In genomic region chr4:155032521-155033229, GRCh38 we compare ENCODE assay signal across 19 cellular contexts.
DNase-seq lines count a peak whose midpoint lies in the region; ATAC-seq, FAIRE-seq and TF ChIP-seq lines count a peak whose summit lies in the region.
"Had no signal": no experiment of that assay in that cellular context is flagged by ENCODE, and none has a peak within 500 bp of the region (broad histone marks: within the 10 kb centered on the region; RNA-seq: fewer than 3 reads in every experiment).

No MANE protein-coding gene starts in this region.

- H3K79me2 ChIP-seq in GM12878 (ENCODE audit: control insufficient read depth, insufficient read depth, low read length), result no peaks in the 10 kb centered on the region

- no peaks in the 10 kb centered on the region for H3K27me3 Mint-ChIP-seq in activated T-cell treated with anti-CD3 and anti-CD28 coated beads, Interleukin-2, amount 50 U/mL, for 72 hours (ENCODE audit: low read depth)
- no peaks in the 10 kb centered on the region for H3K27me3 Mint-ChIP-seq in activated T-cell treated with anti-CD3 and anti-CD28 coated beads, Interleukin-2, amount 50 U/mL, for 24 hours

- CTCF ChIA-PET in GM12878 (lab: Yijun Ruan, JAX), result no interaction called here

- H3K4me1 ChIP-seq in GM12878 (ENCODE audit: control insufficient read depth, insufficient read depth, low read length), result no peaks in the 10 kb centered on the region
- H3K4me1 ChIP-seq: body of pancreas, testis had no signal

- H3K4me3 Mint-ChIP-seq in activated T-cell treated with anti-CD3 and anti-CD28 coated beads, Interleukin-2, amount 50 U/mL, for 72 hours, result no peak overlapping the region
- H3K4me3 Mint-ChIP-seq in activated T-cell treated with anti-CD3 and anti-CD28 coated beads, Interleukin-2, amount 50 U/mL, for 24 hours, result no peak overlapping the region
- H3K4me3 Mint-ChIP-seq: nephron had no signal

- no peak for FAIRE-seq in GM12878 (lab: Jason Lieb, UNC)

- TF ChIP-seq CTCF in GM12878 (IDR thresholded peaks at IDR 0.05 in 2 of 3, conservative IDR thresholded peaks at IDR 0.05 in 1 of 3; ENCODE audit: control insufficient read depth in 2 of 3, extremely low read depth in 1 of 3, insufficient read depth in 1 of 3, low read depth in 3 of 3, low read length in 3 of 3), result no peak; a peak in 1 of 6 replicates

- in situ Hi-C loops in GM12878 (cut with MboI), result no loop called here

- RAD21 ChIA-PET in GM12878 (lab: Charles Lee; ENCODE audit: unreplicated experiment), result no interaction called here

- TF ChIP-seq EP300 in GM12878 (IDR thresholded peaks at IDR 0.05; ENCODE audit: borderline replicate concordance in 1 of 2, control insufficient read depth in 1 of 2, low read depth in 2 of 2, low read length in 2 of 2), result peak; percentile 74 to 86; a peak in 3 of 4 replicates

- intact Hi-C loops in GM12878 (cut with micrococcal nuclease; ENCODE audit: unreplicated experiment), result loop anchor here (2.0 kb wide), 1 partner anchor 48 kb away; no protein-coding TSS in a partner anchor

- no peaks in the 10 kb centered on the region for H3K36me3 Mint-ChIP-seq in activated T-cell treated with anti-CD3 and anti-CD28 coated beads, Interleukin-2, amount 50 U/mL, for 72 hours (ENCODE audit: insufficient read depth in 2 of 2)
- H3K36me3 Mint-ChIP-seq in activated T-cell treated with anti-CD3 and anti-CD28 coated beads, Interleukin-2, amount 50 U/mL, for 24 hours (ENCODE audit: low read depth), result no peaks in the 10 kb centered on the region

- no peaks in the 10 kb centered on the region for H3K36me3 ChIP-seq in GM12878 (ENCODE audit: control insufficient read depth in 2 of 2, insufficient read depth in 2 of 2, low read length in 1 of 2)

- no peaks in the 10 kb centered on the region for H4K20me1 ChIP-seq in GM12878 (ENCODE audit: control insufficient read depth, insufficient read depth)

- WGBS in GM12878 (ENCODE audit: insufficient coverage, insufficient replicate concordance, low lambda C conversion rate, missing lambda C conversion rate), result 37% methylated on average over 5 of the region's 5 CpGs

- no peaks in the 10 kb centered on the region for H3K4me1 Mint-ChIP-seq in activated T-cell treated with anti-CD3 and anti-CD28 coated beads, Interleukin-2, amount 50 U/mL, for 72 hours (ENCODE audit: low read depth)
- H3K4me1 Mint-ChIP-seq in activated T-cell treated with anti-CD3 and anti-CD28 coated beads, Interleukin-2, amount 50 U/mL, for 24 hours (ENCODE audit: low read depth), result no peaks in the 10 kb centered on the region
- H3K4me1 Mint-ChIP-seq: nephron had no signal

- H3K27ac Mint-ChIP-seq in activated T-cell treated with anti-CD3 and anti-CD28 coated beads, Interleukin-2, amount 50 U/mL, for 72 hours, result no peak overlapping the region
- no peak overlapping the region for H3K27ac Mint-ChIP-seq in activated T-cell treated with anti-CD3 and anti-CD28 coated beads, Interleukin-2, amount 50 U/mL, for 24 hours
- H3K27ac Mint-ChIP-seq: nephron had no signal

- no TSS peak for BruUV-seq in GM12878 (replicated peaks; lab: Mats Ljungman, UMichigan)

- H3K27me3 ChIP-seq in GM12878 (replicated peaks in 1 of 2; ENCODE audit: control insufficient read depth in 2 of 2, insufficient read depth in 2 of 2, low read length in 1 of 2), result no peaks in the 10 kb centered on the region; a peak in 1 of 4 replicates
- H3K27me3 ChIP-seq: body of pancreas, testis had no signal

- ATAC-seq in activated T-cell treated with anti-CD3 and anti-CD28 coated beads, Interleukin-2, amount 50 U/mL, for 72 hours (replicated peaks in 1 of 2), result peak; percentile 27 to 52
- ATAC-seq in GM21723 (IDR thresholded peaks at IDR 0.05; ENCODE audit: unreplicated experiment) (peak; percentile 90), HG03159 (IDR thresholded peaks at IDR 0.05; ENCODE audit: unreplicated experiment) (peak; percentile 72), GM12878 (peak; percentile 98)
- ATAC-seq: body of pancreas, Panc1 had no signal

- H3K9me3 Mint-ChIP-seq in activated T-cell treated with anti-CD3 and anti-CD28 coated beads, Interleukin-2, amount 50 U/mL, for 72 hours, result no peaks in the 10 kb centered on the region
- no peaks in the 10 kb centered on the region for H3K9me3 Mint-ChIP-seq in activated T-cell treated with anti-CD3 and anti-CD28 coated beads, Interleukin-2, amount 50 U/mL, for 24 hours
- H3K9me3 Mint-ChIP-seq: nephron had no signal

- no peak for TF ChIP-seq RAD21 in GM12878 (IDR thresholded peaks at IDR 0.05; ENCODE audit: insufficient read depth, low read depth, low read length)

- H3K4me3 ChIP-seq in GM12878, result no peak overlapping the region
- H3K4me3 ChIP-seq: body of pancreas, testis had no signal

- H3K27ac ChIP-seq in GM12878 (ENCODE audit: control insufficient read depth, insufficient read depth), result no peak overlapping the region
- H3K27ac ChIP-seq: body of pancreas, epithelial cell of prostate, testis had no signal

- no peak overlapping the region for H3K9ac ChIP-seq in GM12878 (ENCODE audit: control insufficient read depth, insufficient read depth, low read length)

- 0 out of 2 replicates have a peak overlapping the region, but pooled peaks have one; percentile 33 for H3K4me2 ChIP-seq in GM12878 (ENCODE audit: control insufficient read depth, insufficient read depth)

- SMC1A ChIA-PET in GM12878 (lab: Charles Lee; ENCODE audit: uncharacterized antibody, unreplicated experiment), result no interaction called here

- no peak for TF ChIP-seq POLR2A in GM12878 (IDR thresholded peaks at IDR 0.05; ENCODE audit: low read depth, low read length)

- no peak for DNase-seq in activated T-cell treated with anti-CD3 and anti-CD28 coated beads, Interleukin-2, amount 50 U/mL, for 72 hours
- no peak for DNase-seq in activated T-cell treated with anti-CD3 and anti-CD28 coated beads, Interleukin-2, amount 50 U/mL, for 24 hours
- DNase-seq in GM12878 (ENCODE audit: low read depth, low spot score), result peak; percentile 63
- DNase-seq in DMS79 treated with DMSO at 0.1 percent for 48 hours (lab: John Stamatoyannopoulos, UW), result no peak
- DNase-seq in NCI-H2081 treated with DMSO at 0.1 percent for 48 hours (lab: John Stamatoyannopoulos, UW), result no peak
- DNase-seq in activated naive CD4-positive, alpha-beta T cell treated with Interleukin-2 at 50 U/mL for 16 hours, result no peak
- DNase-seq: activated naive CD4-positive, alpha-beta T cell treated with anti-CD3 and anti-CD28 coated beads, Interleukin-2, amount 50 U/mL, for 16 hours; body of pancreas; cortex of kidney; NCI-H1694; NCI-H524 treated with DMSO at 0.1 percent for 48 hours; retina; stimulated activated CD4-positive, alpha-beta T cell treated with anti-CD3 and anti-CD28 coated beads, Interleukin-1b, Interleukin-23, amount 100 ng/mL, for 48 hours; testis had no signal

- no peaks in the 10 kb centered on the region for H3K9me3 ChIP-seq in GM12878 (replicated peaks; ENCODE audit: control insufficient read depth, insufficient read depth, low read length)
- H3K9me3 ChIP-seq: body of pancreas, testis had no signal

- POLR2A ChIA-PET in GM12878 (lab: Charles Lee), result no interaction called here

- H2AFZ ChIP-seq in GM12878 (ENCODE audit: control insufficient read depth, low read depth, low read length), result no peak overlapping the region

TF ChIP-seq in GM12878, 131 proteins besides CTCF, POLR2A, EP300 and RAD21 (continues in another document):
- TF ChIP-seq CREM (IDR thresholded peaks at IDR 0.05; ENCODE audit: low read depth), result no peak; the same call in 1 of the 2 replicates
- TF ChIP-seq FOXM1 (IDR thresholded peaks at IDR 0.05; ENCODE audit: low read depth, low read length), result peak; percentile 51
- peak; percentile 81 for TF ChIP-seq MLLT1 (IDR thresholded peaks at IDR 0.05)
- peak; percentile 93 for TF ChIP-seq ATF7 (IDR thresholded peaks at IDR 0.05; ENCODE audit: low read depth)
- TF ChIP-seq, protein P1, sequence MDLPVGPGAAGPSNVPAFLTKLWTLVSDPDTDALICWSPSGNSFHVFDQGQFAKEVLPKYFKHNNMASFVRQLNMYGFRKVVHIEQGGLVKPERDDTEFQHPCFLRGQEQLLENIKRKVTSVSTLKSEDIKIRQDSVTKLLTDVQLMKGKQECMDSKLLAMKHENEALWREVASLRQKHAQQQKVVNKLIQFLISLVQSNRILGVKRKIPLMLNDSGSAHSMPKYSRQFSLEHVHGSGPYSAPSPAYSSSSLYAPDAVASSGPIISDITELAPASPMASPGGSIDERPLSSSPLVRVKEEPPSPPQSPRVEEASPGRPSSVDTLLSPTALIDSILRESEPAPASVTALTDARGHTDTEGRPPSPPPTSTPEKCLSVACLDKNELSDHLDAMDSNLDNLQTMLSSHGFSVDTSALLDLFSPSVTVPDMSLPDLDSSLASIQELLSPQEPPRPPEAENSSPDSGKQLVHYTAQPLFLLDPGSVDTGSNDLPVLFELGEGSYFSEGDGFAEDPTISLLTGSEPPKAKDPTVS (IDR thresholded peaks at IDR 0.05; ENCODE audit: low read depth, low read length), result no peak
- TF ChIP-seq GATAD2B (conservative IDR thresholded peaks at IDR 0.05; ENCODE audit: low read depth), result no peak
- no peak for TF ChIP-seq HDAC6 (IDR thresholded peaks at IDR 0.05; ENCODE audit: unreplicated experiment)

Comparison
In these comparisons a context has a peak if more than half of its experiments do, and no peak if none do; other contexts are left out.
1. ATAC-seq: peak in every context shown above with its lines; median percentile 98 in GM12878; 90 in GM21723; 72 in HG03159; 40 in activated T-cell treated with anti-CD3 and anti-CD28 coated beads, Interleukin-2, amount 50 U/mL, for 72 hours.